1 cellular context compared by ENCODE assay signal in the genomic region with DNA sequence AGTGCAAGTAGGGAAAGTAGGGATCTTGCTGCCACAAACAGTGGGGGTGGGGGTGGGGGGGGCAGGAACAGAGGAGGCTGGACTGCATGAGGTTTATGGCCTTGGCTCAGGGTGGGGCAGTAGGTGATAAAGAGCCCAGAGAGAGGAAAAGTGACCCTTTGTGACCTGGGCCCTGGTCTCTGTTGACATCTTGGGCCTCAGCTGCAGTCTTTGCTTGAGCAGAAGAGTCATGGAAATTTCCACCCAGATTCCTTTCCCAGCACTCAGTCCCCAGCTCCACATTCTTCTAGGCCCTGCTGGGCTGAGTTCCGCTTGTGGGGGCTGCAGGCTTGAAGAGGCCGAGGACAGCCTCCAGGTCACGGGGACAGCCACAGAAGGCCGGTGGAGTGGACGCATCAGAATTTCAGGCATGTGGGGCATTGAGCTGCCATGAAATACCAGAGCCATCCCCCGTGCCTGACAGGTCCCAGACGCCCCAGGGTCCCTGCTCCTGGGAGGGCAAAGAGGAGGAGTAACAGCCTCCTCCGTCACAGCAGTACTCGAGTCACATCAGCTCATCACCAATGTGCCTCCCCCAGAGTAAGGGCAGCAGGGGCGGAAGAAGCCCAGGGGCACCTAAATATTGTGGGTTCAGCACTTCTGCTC.
TF ChIP-seq lines count a peak whose summit lies in the region.

No MANE protein-coding gene starts in this region.

TF ChIP-seq in HepG2, 621 proteins besides CTCF, POLR2A, EP300 and RAD21 (continued from another document):
- TF ChIP-seq CEBPZ (IDR thresholded peaks at IDR 0.05; ENCODE audit: low read length) (no peak), REPIN1 (CRISPR knock-in tag; IDR thresholded peaks at IDR 0.05; ENCODE audit: borderline replicate concordance, low read depth) (peak; percentile 72; the same call in 1 of the 2 replicates), ZFY (CRISPR knock-in tag; IDR thresholded peaks at IDR 0.05) (peak; percentile 66), ZNF614 (CRISPR knock-in tag; IDR thresholded peaks at IDR 0.05; ENCODE audit: borderline replicate concordance) (no peak), EED (CRISPR knock-in tag; IDR thresholded peaks at IDR 0.05) (peak; percentile 52), POGZ (CRISPR knock-in tag; IDR thresholded peaks at IDR 0.05) (no peak), FOXP1 (IDR thresholded peaks at IDR 0.05) (no peak), FOXP1 (CRISPR knock-in tag; IDR thresholded peaks at IDR 0.05) (no peak), IRF1 (CRISPR knock-in tag; IDR thresholded peaks at IDR 0.05; ENCODE audit: low read depth) (no peak), ARNT (IDR thresholded peaks at IDR 0.05) (no peak), LCORL (IDR thresholded peaks at IDR 0.05) (no peak), LCORL (CRISPR knock-in tag; IDR thresholded peaks at IDR 0.05) (no peak), ARNTL (CRISPR knock-in tag; IDR thresholded peaks at IDR 0.05) (0 out of 2 replicates have a peak, but pooled peaks have one; percentile 22), HNF4A (CRISPR knock-in tag; IDR thresholded peaks at IDR 0.05) (peak; percentile 46), SETDB1 (CRISPR knock-in tag; IDR thresholded peaks at IDR 0.05; ENCODE audit: borderline replicate concordance) (no peak), BRD4 (CRISPR knock-in tag; IDR thresholded peaks at IDR 0.05) (peak; percentile 62; the same call in 1 of the 2 replicates), ZNF138 (CRISPR knock-in tag; IDR thresholded peaks at IDR 0.05; ENCODE audit: low read depth) (0 out of 2 replicates have a peak, but pooled peaks have one; percentile 37)
- TF ChIP-seq, protein P1, sequence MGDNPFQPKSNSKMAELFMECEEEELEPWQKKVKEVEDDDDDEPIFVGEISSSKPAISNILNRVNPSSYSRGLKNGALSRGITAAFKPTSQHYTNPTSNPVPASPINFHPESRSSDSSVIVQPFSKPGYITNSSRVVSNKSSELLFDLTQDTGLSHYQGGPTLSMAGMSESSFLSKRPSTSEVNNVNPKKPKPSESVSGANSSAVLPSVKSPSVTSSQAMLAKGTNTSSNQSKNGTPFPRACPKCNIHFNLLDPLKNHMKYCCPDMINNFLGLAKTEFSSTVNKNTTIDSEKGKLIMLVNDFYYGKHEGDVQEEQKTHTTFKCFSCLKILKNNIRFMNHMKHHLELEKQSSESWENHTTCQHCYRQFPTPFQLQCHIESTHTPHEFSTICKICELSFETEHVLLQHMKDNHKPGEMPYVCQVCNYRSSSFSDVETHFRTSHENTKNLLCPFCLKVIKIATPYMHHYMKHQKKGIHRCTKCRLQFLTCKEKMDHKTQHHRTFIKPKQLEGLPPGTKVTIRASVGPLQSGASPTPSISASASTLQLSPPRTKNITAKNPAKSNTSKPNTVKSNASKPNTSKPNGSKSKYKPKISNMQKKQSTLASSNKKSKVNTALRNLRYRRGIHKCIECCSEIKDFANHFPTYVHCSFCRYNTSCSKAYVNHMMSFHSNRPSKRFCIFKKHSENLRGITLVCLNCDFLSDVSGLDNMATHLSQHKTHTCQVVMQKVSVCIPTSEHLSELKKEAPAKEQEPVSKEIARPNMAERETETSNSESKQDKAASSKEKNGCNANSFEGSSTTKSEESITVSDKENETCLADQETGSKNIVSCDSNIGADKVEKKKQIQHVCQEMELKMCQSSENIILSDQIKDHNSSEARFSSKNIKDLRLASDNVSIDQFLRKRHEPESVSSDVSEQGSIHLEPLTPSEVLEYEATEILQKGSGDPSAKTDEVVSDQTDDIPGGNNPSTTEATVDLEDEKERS (CRISPR knock-in tag; IDR thresholded peaks at IDR 0.05), result no peak
- TF ChIP-seq, protein P2, sequence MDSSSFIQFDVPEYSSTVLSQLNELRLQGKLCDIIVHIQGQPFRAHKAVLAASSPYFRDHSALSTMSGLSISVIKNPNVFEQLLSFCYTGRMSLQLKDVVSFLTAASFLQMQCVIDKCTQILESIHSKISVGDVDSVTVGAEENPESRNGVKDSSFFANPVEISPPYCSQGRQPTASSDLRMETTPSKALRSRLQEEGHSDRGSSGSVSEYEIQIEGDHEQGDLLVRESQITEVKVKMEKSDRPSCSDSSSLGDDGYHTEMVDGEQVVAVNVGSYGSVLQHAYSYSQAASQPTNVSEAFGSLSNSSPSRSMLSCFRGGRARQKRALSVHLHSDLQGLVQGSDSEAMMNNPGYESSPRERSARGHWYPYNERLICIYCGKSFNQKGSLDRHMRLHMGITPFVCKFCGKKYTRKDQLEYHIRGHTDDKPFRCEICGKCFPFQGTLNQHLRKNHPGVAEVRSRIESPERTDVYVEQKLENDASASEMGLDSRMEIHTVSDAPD (CRISPR knock-in tag; IDR thresholded peaks at IDR 0.05), result 0 out of 2 replicates have a peak, but pooled peaks have one; percentile 74
- TF ChIP-seq, protein P3, sequence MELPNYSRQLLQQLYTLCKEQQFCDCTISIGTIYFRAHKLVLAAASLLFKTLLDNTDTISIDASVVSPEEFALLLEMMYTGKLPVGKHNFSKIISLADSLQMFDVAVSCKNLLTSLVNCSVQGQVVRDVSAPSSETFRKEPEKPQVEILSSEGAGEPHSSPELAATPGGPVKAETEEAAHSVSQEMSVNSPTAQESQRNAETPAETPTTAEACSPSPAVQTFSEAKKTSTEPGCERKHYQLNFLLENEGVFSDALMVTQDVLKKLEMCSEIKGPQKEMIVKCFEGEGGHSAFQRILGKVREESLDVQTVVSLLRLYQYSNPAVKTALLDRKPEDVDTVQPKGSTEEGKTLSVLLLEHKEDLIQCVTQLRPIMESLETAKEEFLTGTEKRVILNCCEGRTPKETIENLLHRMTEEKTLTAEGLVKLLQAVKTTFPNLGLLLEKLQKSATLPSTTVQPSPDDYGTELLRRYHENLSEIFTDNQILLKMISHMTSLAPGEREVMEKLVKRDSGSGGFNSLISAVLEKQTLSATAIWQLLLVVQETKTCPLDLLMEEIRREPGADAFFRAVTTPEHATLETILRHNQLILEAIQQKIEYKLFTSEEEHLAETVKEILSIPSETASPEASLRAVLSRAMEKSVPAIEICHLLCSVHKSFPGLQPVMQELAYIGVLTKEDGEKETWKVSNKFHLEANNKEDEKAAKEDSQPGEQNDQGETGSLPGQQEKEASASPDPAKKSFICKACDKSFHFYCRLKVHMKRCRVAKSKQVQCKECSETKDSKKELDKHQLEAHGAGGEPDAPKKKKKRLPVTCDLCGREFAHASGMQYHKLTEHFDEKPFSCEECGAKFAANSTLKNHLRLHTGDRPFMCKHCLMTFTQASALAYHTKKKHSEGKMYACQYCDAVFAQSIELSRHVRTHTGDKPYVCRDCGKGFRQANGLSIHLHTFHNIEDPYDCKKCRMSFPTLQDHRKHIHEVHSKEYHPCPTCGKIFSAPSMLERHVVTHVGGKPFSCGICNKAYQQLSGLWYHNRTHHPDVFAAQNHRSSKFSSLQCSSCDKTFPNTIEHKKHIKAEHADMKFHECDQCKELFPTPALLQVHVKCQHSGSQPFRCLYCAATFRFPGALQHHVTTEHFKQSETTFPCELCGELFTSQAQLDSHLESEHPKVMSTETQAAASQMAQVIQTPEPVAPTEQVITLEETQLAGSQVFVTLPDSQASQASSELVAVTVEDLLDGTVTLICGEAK (IDR thresholded peaks at IDR 0.05), result no peak
- TF ChIP-seq, protein P3 (CRISPR knock-in tag; IDR thresholded peaks at IDR 0.05), result peak; percentile 71; the same call in 1 of the 2 replicates
- TF ChIP-seq, protein P4, sequence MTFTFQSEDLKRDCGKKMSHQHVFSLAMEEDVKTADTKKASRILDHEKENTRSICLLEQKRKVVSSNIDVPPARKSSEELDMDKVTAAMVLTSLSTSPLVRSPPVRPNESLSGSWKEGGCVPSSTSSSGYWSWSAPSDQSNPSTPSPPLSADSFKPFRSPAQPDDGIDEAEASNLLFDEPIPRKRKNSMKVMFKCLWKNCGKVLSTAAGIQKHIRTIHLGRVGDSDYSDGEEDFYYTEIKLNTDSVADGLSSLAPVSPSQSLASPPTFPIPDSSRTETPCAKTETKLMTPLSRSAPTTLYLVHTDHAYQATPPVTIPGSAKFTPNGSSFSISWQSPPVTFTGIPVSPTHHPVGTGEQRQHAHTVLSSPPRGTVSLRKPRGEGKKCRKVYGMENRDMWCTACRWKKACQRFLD (CRISPR knock-in tag; IDR thresholded peaks at IDR 0.05; ENCODE audit: borderline replicate concordance), result no peak
